ENCODE assay signal across 13 cellular contexts in the genomic region with DNA sequence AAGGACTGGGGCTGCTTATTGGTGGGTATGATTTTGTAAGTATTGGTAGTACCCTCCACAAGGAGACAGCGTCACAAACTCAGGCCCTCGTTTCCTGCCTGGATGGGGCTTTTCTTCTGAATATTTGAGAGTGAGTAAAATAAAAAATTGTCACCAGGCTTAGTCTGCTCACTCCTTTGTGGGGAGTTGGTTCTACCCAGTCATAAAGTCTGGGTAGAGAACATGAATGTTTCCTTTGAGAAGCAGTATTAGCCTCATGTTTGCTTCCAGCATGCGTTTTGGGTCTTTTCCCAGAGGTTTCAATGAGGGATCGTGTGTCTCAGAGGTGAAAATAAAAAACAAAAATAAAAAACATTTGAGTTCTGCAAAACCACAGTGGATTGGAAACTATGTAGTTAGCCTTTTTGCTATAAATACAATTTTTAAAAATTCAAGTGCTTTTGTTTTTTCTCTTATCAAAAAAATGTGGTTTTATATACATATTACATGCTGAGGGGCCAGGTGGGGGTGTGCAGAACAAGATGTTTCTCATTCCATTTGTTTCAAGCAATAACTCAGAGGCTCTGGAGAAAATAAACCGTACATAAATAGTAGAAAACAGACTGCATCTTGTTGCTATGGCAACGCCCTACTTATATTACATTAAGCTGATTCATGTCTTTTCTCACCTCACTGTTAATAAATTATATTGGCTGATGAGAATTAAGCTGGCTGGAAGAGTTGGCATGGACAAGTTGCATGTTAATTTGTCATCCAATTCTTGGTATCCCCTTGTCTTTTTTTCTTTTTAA.
DNase-seq lines count a peak whose midpoint lies in the region; ATAC-seq and TF ChIP-seq lines count a peak whose summit lies in the region.
"Had no signal": no experiment of that assay in that cellular context is flagged by ENCODE, and none has a peak within 500 bp of the region (broad histone marks: within the 10 kb centered on the region; RNA-seq: fewer than 3 reads in every experiment).

No MANE protein-coding gene starts in this region.

- peak; percentile 30 for DNase-seq in ELR (ENCODE audit: low read depth)
- DNase-seq in NCI-H446 treated with DMSO at 0.1 percent for 48 hours (lab: John Stamatoyannopoulos, UW) = peak; percentile 78
- DNase-seq in effector memory CD4-positive, alpha-beta T cell = peak in 1 of 3 donors; percentile 20
- DNase-seq in spleen = no peak
- DNase-seq in middle frontal gyrus (ENCODE audit: extremely low spot score, low spot score) = no peak
- DNase-seq in heart left ventricle = no peak
- no peak for DNase-seq in putamen (ENCODE audit: low spot score)
- DNase-seq: activated T-cell treated with anti-CD3 and anti-CD28 coated beads for 4 hours; effector CD8-positive, alpha-beta T cell; GF-D8; left cardiac atrium; T1000 had no signal

- TF ChIP-seq POLR2A in spleen (IDR thresholded peaks at IDR 0.05) (no peak), heart left ventricle (IDR thresholded peaks at IDR 0.05) (no peak)

- no peaks in the 10 kb centered on the region for H3K36me3 ChIP-seq in effector memory CD4-positive, alpha-beta T cell (ENCODE audit: control insufficient read depth, insufficient read depth, low read length)
- no peaks in the 10 kb centered on the region for H3K36me3 ChIP-seq in spleen
- no peaks in the 10 kb centered on the region for H3K36me3 ChIP-seq in heart left ventricle

- H3K4me3 ChIP-seq in effector memory CD4-positive, alpha-beta T cell (ENCODE audit: insufficient read depth, low read depth, low read length, poor library complexity, severe bottlenecking) = no peak overlapping the region
- H3K4me3 ChIP-seq in spleen (no peak overlapping the region), heart left ventricle (no peak overlapping the region)

- 66 to 77% (median 76%) methylated on average over 6 of the region's 6 CpGs for WGBS in spleen, 5 donors
- 64 to 73% (median 71%) methylated on average over 6 of the region's 6 CpGs for WGBS in heart left ventricle, 4 donors

- peak overlapping the region; percentile 40 for H3K27ac ChIP-seq in effector memory CD4-positive, alpha-beta T cell (ENCODE audit: insufficient read depth, low read length, poor library complexity, severe bottlenecking)
- H3K27ac ChIP-seq in spleen (no peak overlapping the region), heart left ventricle (no peak overlapping the region)

- H3K4me3 Mint-ChIP-seq in nephron = no peak overlapping the region

- peak overlapping the region; percentile 73 to 92 (median 75) for H3K27ac Mint-ChIP-seq in nephron

- H3K9me3 ChIP-seq in effector memory CD4-positive, alpha-beta T cell (ENCODE audit: control insufficient read depth, low read length) = no peaks in the 10 kb centered on the region
- H3K9me3 ChIP-seq in spleen (no peaks in the 10 kb centered on the region), heart left ventricle (no peaks in the 10 kb centered on the region)

- peaks cover 8% of the 10 kb centered on the region for H3K4me1 ChIP-seq in effector memory CD4-positive, alpha-beta T cell (ENCODE audit: control insufficient read depth, insufficient read depth, low read length, poor library complexity, severe bottlenecking)
- peaks cover 0 to 6% (median 0%) of the 10 kb centered on the region in 6 donors for H3K4me1 ChIP-seq in spleen
- peaks cover 0 to 7% (median 0%) of the 10 kb centered on the region in 12 donors for H3K4me1 ChIP-seq in heart left ventricle

- peaks cover 4% of the 10 kb centered on the region for H3K9me3 Mint-ChIP-seq in nephron

- no peaks in the 10 kb centered on the region for H3K36me3 Mint-ChIP-seq in nephron (ENCODE audit: low read depth)

- H3K4me1 Mint-ChIP-seq in nephron = peaks cover 14% of the 10 kb centered on the region

- TF ChIP-seq CTCF in nephron (IDR thresholded peaks at IDR 0.05; ENCODE audit: unreplicated experiment in 3 of 3) = no peak
- TF ChIP-seq CTCF in spleen (IDR thresholded peaks at IDR 0.05 in 8 of 11, conservative IDR thresholded peaks at IDR 0.05 in 3 of 11) = no peak
- no peak for TF ChIP-seq CTCF in heart left ventricle (IDR thresholded peaks at IDR 0.05)

- H3K27me3 ChIP-seq in effector memory CD4-positive, alpha-beta T cell (replicated peaks; ENCODE audit: control insufficient read depth, insufficient read depth, low read length, poor library complexity, severe bottlenecking) = no peaks in the 10 kb centered on the region
- H3K27me3 ChIP-seq in spleen (replicated peaks in 1 of 7) (no peaks in the 10 kb centered on the region), heart left ventricle (no peaks in the 10 kb centered on the region)

- H3K27me3 Mint-ChIP-seq in nephron (ENCODE audit: low read depth) = no peaks in the 10 kb centered on the region

- ATAC-seq in heart left ventricle = no peak

- intact Hi-C loops in spleen (cut with DNase I; ENCODE audit: low total_unique reads) = no loop called here
- intact Hi-C loops in heart left ventricle (cut with DNase I) = no loop called here

Comparison
In these comparisons a context has a peak if more than half of its experiments do, and no peak if none do; other contexts are left out.
1. DNase-seq: peak in ELR (single experiment) and NCI-H446 treated with DMSO at 0.1 percent for 48 hours (single experiment); none in spleen (single experiment), middle frontal gyrus (single experiment), heart left ventricle (0 of 5) and putamen (single experiment).